In the genomic region with DNA sequence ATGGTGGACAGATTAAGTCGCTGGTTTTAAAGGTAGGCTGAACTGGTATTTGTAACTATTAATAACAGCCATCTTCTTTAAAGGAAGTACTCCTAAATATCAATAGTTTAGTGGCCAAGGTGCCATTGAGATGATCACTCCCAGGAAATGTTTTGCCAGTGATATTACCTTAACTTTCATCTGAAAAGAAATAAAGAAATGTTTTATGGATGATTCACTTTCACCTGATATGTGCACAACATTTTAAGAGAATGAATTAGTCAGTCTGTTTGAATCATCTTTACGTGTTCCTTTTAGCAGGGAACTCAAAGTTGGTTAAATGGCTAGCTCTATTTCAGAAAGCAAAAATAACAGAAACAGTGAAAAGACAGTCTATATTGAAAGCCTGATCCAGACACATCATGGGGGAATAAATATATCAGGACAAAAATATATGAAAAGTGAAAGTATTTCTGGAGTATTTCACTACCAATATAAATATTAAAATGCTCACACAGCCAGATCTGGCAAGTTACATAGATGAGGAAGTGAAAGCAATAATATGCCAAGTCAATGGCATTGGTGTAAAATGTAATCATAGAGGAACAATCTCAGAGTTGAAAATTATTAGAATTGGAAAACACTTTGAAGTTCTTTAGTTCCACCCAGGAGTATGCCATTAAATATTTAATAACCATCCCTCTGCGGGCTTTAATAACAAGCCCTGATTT, we compare ENCODE assay signal across 13 cellular contexts. TPM values are rescaled to one million over a fixed set of nuclear protein-coding genes. Genes with fewer than 3 reads are reported as not detected.
DNase-seq lines count a peak whose midpoint lies in the region; ATAC-seq and TF ChIP-seq lines count a peak whose summit lies in the region.
"Had no signal": no experiment of that assay in that cellular context is flagged by ENCODE, and none has a peak within 500 bp of the region (broad histone marks: within the 10 kb centered on the region; RNA-seq: fewer than 3 reads in every experiment).

No MANE protein-coding gene starts in this region.

- no peak overlapping the region for H3K4me3 Mint-ChIP-seq in activated naive CD4-positive, alpha-beta T cell treated with anti-CD3 and anti-CD28 coated beads, Interleukin-2, amount 10 ng/mL, durations not matched to agents 7 days and 5 days
- H3K4me3 Mint-ChIP-seq: activated naive CD8-positive, alpha-beta T cell; neural crest cell; stimulated activated naive CD8-positive, alpha-beta T cell treated with anti-CD3 and anti-CD28 coated beads, Interleukin-15, amount 100 ng/mL, for 72 hours had no signal

- H3K9me3 Mint-ChIP-seq in activated naive CD4-positive, alpha-beta T cell treated with anti-CD3 and anti-CD28 coated beads, Interleukin-2, amount 10 ng/mL, durations not matched to agents 7 days and 5 days = no peaks in the 10 kb centered on the region
- H3K9me3 Mint-ChIP-seq: stimulated activated naive CD8-positive, alpha-beta T cell treated with anti-CD3 and anti-CD28 coated beads, Interleukin-15, amount 100 ng/mL, for 72 hours had no signal

- H3K4me1 Mint-ChIP-seq in activated naive CD4-positive, alpha-beta T cell treated with anti-CD3 and anti-CD28 coated beads, Interleukin-2, amount 10 ng/mL, durations not matched to agents 7 days and 5 days = no peaks in the 10 kb centered on the region
- H3K4me1 Mint-ChIP-seq: stimulated activated naive CD8-positive, alpha-beta T cell treated with anti-CD3 and anti-CD28 coated beads, Interleukin-15, amount 100 ng/mL, for 72 hours had no signal

- no peak for TF ChIP-seq CTCF in fibroblast of the aortic adventitia (IDR thresholded peaks at IDR 0.05; ENCODE audit: insufficient read depth, low read length)

- H3K36me3 Mint-ChIP-seq in activated naive CD4-positive, alpha-beta T cell treated with anti-CD3 and anti-CD28 coated beads, Interleukin-2, amount 10 ng/mL, durations not matched to agents 7 days and 5 days = no peaks in the 10 kb centered on the region
- H3K36me3 Mint-ChIP-seq: activated naive CD8-positive, alpha-beta T cell had no signal

- no peak overlapping the region for H3K27ac Mint-ChIP-seq in activated naive CD4-positive, alpha-beta T cell treated with anti-CD3 and anti-CD28 coated beads, Interleukin-2, amount 10 ng/mL, durations not matched to agents 7 days and 5 days
- H3K27ac Mint-ChIP-seq: activated naive CD8-positive, alpha-beta T cell; stimulated activated naive CD8-positive, alpha-beta T cell treated with anti-CD3 and anti-CD28 coated beads, Interleukin-15, amount 100 ng/mL, for 72 hours had no signal

- H3K27me3 Mint-ChIP-seq in activated naive CD4-positive, alpha-beta T cell treated with anti-CD3 and anti-CD28 coated beads, Interleukin-2, amount 10 ng/mL, durations not matched to agents 7 days and 5 days = peaks cover 8% of the 10 kb centered on the region
- H3K27me3 Mint-ChIP-seq: activated naive CD8-positive, alpha-beta T cell had no signal

- ATAC-seq in stimulated activated naive CD8-positive, alpha-beta T cell treated with anti-CD3 and anti-CD28 coated beads, Interleukin-15, Interleukin-2, amounts not matched to agents 100 U/mL and 50 U/mL, for 24 hours = no peak
- no peak for ATAC-seq in left ventricle myocardium superior
- ATAC-seq: stimulated activated naive CD8-positive, alpha-beta T cell treated with anti-CD3 and anti-CD28 coated beads, Interleukin-15, amount 100 ng/mL, for 72 hours had no signal

- DNase-seq in NOMO-1 treated with DMSO at 0.1 percent for 48 hours (lab: John Stamatoyannopoulos, UW; ENCODE audit: unreplicated experiment) (peak; percentile 45), NOMO-1 treated with dmso at 0.1 percent for 144 hours (lab: John Stamatoyannopoulos, UW; ENCODE audit: unreplicated experiment) (no peak), RPMI7951 (ENCODE audit: low read depth) (peak; percentile 43), fibroblast of the aortic adventitia (ENCODE audit: low read depth) (no peak), NCI-H2081 (lab: John Stamatoyannopoulos, UW) (no peak), left ventricle myocardium superior (no peak)
- no peak for DNase-seq in activated naive CD4-positive, alpha-beta T cell treated with anti-CD3 and anti-CD28 coated beads, Interleukin-2, amount 10 ng/mL, durations not matched to agents 7 days and 5 days
- no peak for DNase-seq in stimulated activated naive CD8-positive, alpha-beta T cell treated with anti-CD3 and anti-CD28 coated beads, Interleukin-15, Interleukin-2, amounts not matched to agents 100 U/mL and 50 U/mL, for 24 hours
- DNase-seq: activated CD4-positive, alpha-beta T cell treated with anti-CD3 and anti-CD28 coated beads, Interleukin-2, amount 50 U/mL, for 4 hours; effector memory CD4-positive, alpha-beta T cell; stimulated activated naive CD8-positive, alpha-beta T cell treated with anti-CD3 and anti-CD28 coated beads, Interleukin-15, amount 100 ng/mL, for 72 hours had no signal

- CTCF ChIA-PET in activated naive CD4-positive, alpha-beta T cell treated with anti-CD3 and anti-CD28 coated beads, Interleukin-2, amount 10 ng/mL, durations not matched to agents 7 days and 5 days (lab: Charles Lee) = no interaction called here

- H3K4me3 ChIP-seq in fibroblast of the aortic adventitia (ENCODE audit: low read depth, low read length) = peak overlapping the region; percentile 4

- intact Hi-C loops in left ventricle myocardium superior (cut with micrococcal nuclease) = no loop called here

RNA-seq across cellular contexts. Expression of a gene that starts 20.8 kb away (rescaled TPM):
- 52.7 and 62.1 TPM in 2 replicates for total RNA-seq in RPMI7951 (2014; rRNA removed; shearing (Covaris generic))
- total RNA-seq in fibroblast of the aortic adventitia (ENCODE audit: low replicate concordance) (7.5 and 24.1 TPM in 2 replicates), left ventricle myocardium superior (20.0 TPM)

Comparison
In these comparisons a context has a peak if more than half of its experiments do, and no peak if none do; other contexts are left out.
1. DNase-seq: peak in NOMO-1 treated with DMSO at 0.1 percent for 48 hours (single experiment) and RPMI7951 (single experiment); none in NOMO-1 treated with dmso at 0.1 percent for 144 hours (single experiment), fibroblast of the aortic adventitia (single experiment), activated naive CD4-positive, alpha-beta T cell treated with anti-CD3 and anti-CD28 coated beads, Interleukin-2, amount 10 ng/mL, durations not matched to agents 7 days and 5 days (single experiment), stimulated activated naive CD8-positive, alpha-beta T cell treated with anti-CD3 and anti-CD28 coated beads, Interleukin-15, Interleukin-2, amounts not matched to agents 100 U/mL and 50 U/mL, for 24 hours (single experiment), NCI-H2081 (0 of 2) and left ventricle myocardium superior (single experiment).